17 cellular contexts compared by ENCODE assay signal in the genomic region with DNA sequence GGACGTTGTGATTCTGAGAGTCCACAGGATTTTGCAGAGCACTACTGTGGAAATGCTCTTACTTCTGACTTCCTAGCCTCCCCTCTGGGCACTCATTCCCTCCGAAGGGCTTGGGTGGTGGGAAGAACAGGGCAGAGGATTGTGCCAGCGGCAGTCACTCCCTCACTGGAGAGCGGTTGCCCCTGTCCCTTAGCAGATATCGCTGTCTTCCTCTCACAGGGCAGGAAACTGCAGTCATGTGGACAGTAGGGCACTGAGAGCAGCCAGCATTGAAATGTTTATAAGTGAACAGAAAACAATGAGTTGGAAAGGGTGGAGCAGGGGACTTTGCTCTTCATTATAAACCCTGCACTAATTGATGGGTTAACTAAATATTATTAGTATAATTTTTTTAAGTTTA. TPM values are rescaled to one million over a fixed set of nuclear protein-coding genes. Genes with fewer than 3 reads are reported as not detected.
DNase-seq lines count a peak whose midpoint lies in the region; ATAC-seq lines count a peak whose summit lies in the region.
"Had no signal": no experiment of that assay in that cellular context is flagged by ENCODE, and none has a peak within 500 bp of the region (broad histone marks: within the 10 kb centered on the region; RNA-seq: fewer than 3 reads in every experiment).

No MANE protein-coding gene starts in this region.

- no peaks in the 10 kb centered on the region for H3K79me1 ChIP-seq in trophoblast cell (ENCODE audit: low read length)

- H3K23ac ChIP-seq in trophoblast cell (ENCODE audit: low read length): no peak overlapping the region

- WGBS in right cardiac atrium: 38% methylated on average over 5 of the region's 5 CpGs
- no CpG with 5 or more reads among the region's 5 CpGs for WGBS in trophoblast cell (ENCODE audit: extremely low coverage, insufficient coverage, insufficient read length)

- H4K12ac ChIP-seq in trophoblast cell (ENCODE audit: low read depth, low read length): no peak overlapping the region

- H3K36me3 ChIP-seq in trophoblast cell (ENCODE audit: control insufficient read depth in 1 of 2, insufficient read depth in 2 of 2, low read length in 2 of 2): no peaks in the 10 kb centered on the region
- H3K36me3 ChIP-seq: uterus had no signal

- H2AFZ ChIP-seq in trophoblast cell (ENCODE audit: insufficient read depth, low read length, poor library complexity): no peak overlapping the region

- H3K9me3 ChIP-seq in right cardiac atrium (ENCODE audit: control insufficient read depth, low read length) (no peaks in the 10 kb centered on the region), trophoblast cell (ENCODE audit: insufficient read depth, low read depth, low read length) (no peaks in the 10 kb centered on the region)
- H3K9me3 ChIP-seq: uterus had no signal

- H3K4me3 ChIP-seq in right cardiac atrium (ENCODE audit: low read length) (peak overlapping the region; percentile 4), trophoblast cell (ENCODE audit: low read depth, low read length) (no peak overlapping the region)
- H3K4me3 ChIP-seq: uterus had no signal

- intact Hi-C loops in right cardiac atrium (cut with DNase I): no loop called here

- no peaks in the 10 kb centered on the region for H3K4me1 ChIP-seq in right cardiac atrium (ENCODE audit: control insufficient read depth, insufficient read depth, low read length)
- H3K4me1 ChIP-seq in trophoblast cell (ENCODE audit: control insufficient read depth in 1 of 2, insufficient read depth in 2 of 2, low read length in 2 of 2): no peaks in the 10 kb centered on the region
- H3K4me1 ChIP-seq: uterus had no signal

- no peak overlapping the region for H4K91ac ChIP-seq in trophoblast cell (ENCODE audit: low read depth, low read length)

- H3K4me2 ChIP-seq in trophoblast cell (ENCODE audit: low read length): no peak overlapping the region

- no peak overlapping the region for H2BK5ac ChIP-seq in trophoblast cell (ENCODE audit: low read depth, low read length, poor library complexity)

- no peak overlapping the region for H2AK5ac ChIP-seq in trophoblast cell (ENCODE audit: low read length)

- ATAC-seq in GM19463 (IDR thresholded peaks at IDR 0.05; ENCODE audit: unreplicated experiment): peak; percentile 48
- peak; percentile 73 to 83 for ATAC-seq in right cardiac atrium
- ATAC-seq: activated T-cell treated with anti-CD3 and anti-CD28 coated beads, Interleukin-2, amount 50 U/mL, for 72 hours had no signal

- H3K27ac ChIP-seq in right cardiac atrium (ENCODE audit: low read length) (no peak overlapping the region), trophoblast cell (ENCODE audit: low read depth, low read length) (no peak overlapping the region)
- H3K27ac ChIP-seq: uterus had no signal

- no peak overlapping the region for H3K14ac ChIP-seq in trophoblast cell (ENCODE audit: low read length)

- H2BK120ac ChIP-seq in trophoblast cell (ENCODE audit: insufficient read depth, low read length, poor library complexity): no peak overlapping the region

- peak overlapping the region; percentile 35 for H3K9ac ChIP-seq in trophoblast cell (ENCODE audit: low read length)

- H4K8ac ChIP-seq in trophoblast cell (ENCODE audit: low read depth, low read length): no peak overlapping the region

- DNase-seq in UCSD-AML1 (lab: John Stamatoyannopoulos, UW; ENCODE audit: unreplicated experiment) (peak; percentile 8), right cardiac atrium (no peak), trophoblast cell (no peak), NCI-H1092 (lab: John Stamatoyannopoulos, UW) (no peak), EL (no peak), inferior parietal cortex (ENCODE audit: extremely low spot score) (no peak)
- no peak for DNase-seq in activated naive CD4-positive, alpha-beta T cell (lab: John Stamatoyannopoulos, UW)
- DNase-seq: activated CD4-positive, alpha-beta memory T cell treated with anti-CD3 and anti-CD28 coated beads for 36 hours; activated T-cell treated with anti-CD3 and anti-CD28 coated beads, Interleukin-2, amount 50 U/mL, for 72 hours; cerebellar nuclear complex; glutamatergic neuron; kidney glomerular epithelial cell; NCI-H187; NCI-H82; nephron progenitor cell; uterus had no signal

- H3K27me3 ChIP-seq in right cardiac atrium (ENCODE audit: control insufficient read depth, insufficient read depth): no peaks in the 10 kb centered on the region
- H3K27me3 ChIP-seq in trophoblast cell (ENCODE audit: insufficient read depth, low read length): no peaks in the 10 kb centered on the region
- H3K27me3 ChIP-seq: uterus had no signal

- H3K4ac ChIP-seq in trophoblast cell (ENCODE audit: low read depth, low read length): no peak overlapping the region

- no peak overlapping the region for H3K18ac ChIP-seq in trophoblast cell (ENCODE audit: low read length)

- no peaks in the 10 kb centered on the region for H3K79me2 ChIP-seq in trophoblast cell (ENCODE audit: control insufficient read depth, insufficient read depth, low read length, poor library complexity)

- no peak overlapping the region for H2BK12ac ChIP-seq in trophoblast cell (ENCODE audit: low read length)

RNA-seq across cellular contexts. Expression of a gene that starts 24.7 kb away (rescaled TPM):
- 10 to 100 TPM; 20.5 to 35.5 (median 26.2) TPM for total RNA-seq in right cardiac atrium
- polyA plus RNA-seq in right cardiac atrium: 3.6 TPM
- 2.5 and 3.0 TPM in 2 replicates for polyA plus RNA-seq in trophoblast cell (2013)
